Comparison of ENCODE assay signal across 1 cellular context in genomic region chr2:238440767-238441166, GRCh38.
TF ChIP-seq lines count a peak whose summit lies in the region.

No MANE protein-coding gene starts in this region.

TF ChIP-seq in HepG2, 621 proteins besides CTCF, POLR2A, EP300 and RAD21 (continued from another document):
- TF ChIP-seq ZNF512B (CRISPR knock-in tag; IDR thresholded peaks at IDR 0.05; ENCODE audit: borderline replicate concordance) = no peak
- TF ChIP-seq, protein P1, sequence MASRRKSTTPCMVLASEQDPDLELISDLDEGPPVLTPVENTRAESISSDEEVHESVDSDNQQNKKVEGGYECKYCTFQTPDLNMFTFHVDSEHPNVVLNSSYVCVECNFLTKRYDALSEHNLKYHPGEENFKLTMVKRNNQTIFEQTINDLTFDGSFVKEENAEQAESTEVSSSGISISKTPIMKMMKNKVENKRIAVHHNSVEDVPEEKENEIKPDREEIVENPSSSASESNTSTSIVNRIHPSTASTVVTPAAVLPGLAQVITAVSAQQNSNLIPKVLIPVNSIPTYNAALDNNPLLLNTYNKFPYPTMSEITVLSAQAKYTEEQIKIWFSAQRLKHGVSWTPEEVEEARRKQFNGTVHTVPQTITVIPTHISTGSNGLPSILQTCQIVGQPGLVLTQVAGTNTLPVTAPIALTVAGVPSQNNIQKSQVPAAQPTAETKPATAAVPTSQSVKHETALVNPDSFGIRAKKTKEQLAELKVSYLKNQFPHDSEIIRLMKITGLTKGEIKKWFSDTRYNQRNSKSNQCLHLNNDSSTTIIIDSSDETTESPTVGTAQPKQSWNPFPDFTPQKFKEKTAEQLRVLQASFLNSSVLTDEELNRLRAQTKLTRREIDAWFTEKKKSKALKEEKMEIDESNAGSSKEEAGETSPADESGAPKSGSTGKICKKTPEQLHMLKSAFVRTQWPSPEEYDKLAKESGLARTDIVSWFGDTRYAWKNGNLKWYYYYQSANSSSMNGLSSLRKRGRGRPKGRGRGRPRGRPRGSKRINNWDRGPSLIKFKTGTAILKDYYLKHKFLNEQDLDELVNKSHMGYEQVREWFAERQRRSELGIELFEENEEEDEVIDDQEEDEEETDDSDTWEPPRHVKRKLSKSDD (CRISPR knock-in tag; IDR thresholded peaks at IDR 0.05; ENCODE audit: low read depth) = no peak
- TF ChIP-seq ZNF280B (CRISPR knock-in tag; IDR thresholded peaks at IDR 0.05; ENCODE audit: borderline replicate concordance) = peak; percentile 7; the same call in 1 of the 2 replicates
- no peak for TF ChIP-seq RXRA (CRISPR knock-in tag; IDR thresholded peaks at IDR 0.05)
- no peak for TF ChIP-seq PHF21A (CRISPR knock-in tag; IDR thresholded peaks at IDR 0.05)
- TF ChIP-seq, protein P2, sequence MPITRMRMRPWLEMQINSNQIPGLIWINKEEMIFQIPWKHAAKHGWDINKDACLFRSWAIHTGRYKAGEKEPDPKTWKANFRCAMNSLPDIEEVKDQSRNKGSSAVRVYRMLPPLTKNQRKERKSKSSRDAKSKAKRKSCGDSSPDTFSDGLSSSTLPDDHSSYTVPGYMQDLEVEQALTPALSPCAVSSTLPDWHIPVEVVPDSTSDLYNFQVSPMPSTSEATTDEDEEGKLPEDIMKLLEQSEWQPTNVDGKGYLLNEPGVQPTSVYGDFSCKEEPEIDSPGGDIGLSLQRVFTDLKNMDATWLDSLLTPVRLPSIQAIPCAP (CRISPR knock-in tag; IDR thresholded peaks at IDR 0.05; ENCODE audit: low read depth) = no peak
- TF ChIP-seq ZNF33B (CRISPR knock-in tag; IDR thresholded peaks at IDR 0.05) = no peak
- TF ChIP-seq ZNF629 (CRISPR knock-in tag; conservative IDR thresholded peaks at IDR 0.05) = no peak
- no peak for TF ChIP-seq IKZF4 (CRISPR knock-in tag; IDR thresholded peaks at IDR 0.05; ENCODE audit: borderline replicate concordance, low read depth, not compliant biosample characterization)
- no peak for TF ChIP-seq AHR (CRISPR knock-in tag; IDR thresholded peaks at IDR 0.05)
- no peak for TF ChIP-seq SNAI1 (CRISPR knock-in tag; IDR thresholded peaks at IDR 0.05; ENCODE audit: borderline replicate concordance)
- TF ChIP-seq ZNF224 (CRISPR knock-in tag; IDR thresholded peaks at IDR 0.05) = 0 out of 2 replicates have a peak, but pooled peaks have one; percentile 50
- peak; percentile 70 for TF ChIP-seq ZBTB38 (CRISPR knock-in tag; IDR thresholded peaks at IDR 0.05)
- no peak for TF ChIP-seq MTERF4 (CRISPR knock-in tag; IDR thresholded peaks at IDR 0.05)
- TF ChIP-seq IKZF1 (IDR thresholded peaks at IDR 0.05) = no peak
- TF ChIP-seq, protein P3, sequence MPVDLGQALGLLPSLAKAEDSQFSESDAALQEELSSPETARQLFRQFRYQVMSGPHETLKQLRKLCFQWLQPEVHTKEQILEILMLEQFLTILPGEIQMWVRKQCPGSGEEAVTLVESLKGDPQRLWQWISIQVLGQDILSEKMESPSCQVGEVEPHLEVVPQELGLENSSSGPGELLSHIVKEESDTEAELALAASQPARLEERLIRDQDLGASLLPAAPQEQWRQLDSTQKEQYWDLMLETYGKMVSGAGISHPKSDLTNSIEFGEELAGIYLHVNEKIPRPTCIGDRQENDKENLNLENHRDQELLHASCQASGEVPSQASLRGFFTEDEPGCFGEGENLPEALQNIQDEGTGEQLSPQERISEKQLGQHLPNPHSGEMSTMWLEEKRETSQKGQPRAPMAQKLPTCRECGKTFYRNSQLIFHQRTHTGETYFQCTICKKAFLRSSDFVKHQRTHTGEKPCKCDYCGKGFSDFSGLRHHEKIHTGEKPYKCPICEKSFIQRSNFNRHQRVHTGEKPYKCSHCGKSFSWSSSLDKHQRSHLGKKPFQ (CRISPR knock-in tag; IDR thresholded peaks at IDR 0.05; ENCODE audit: insufficient replicate concordance) = peak; percentile 39
- TF ChIP-seq ZNF10 (CRISPR knock-in tag; IDR thresholded peaks at IDR 0.05; ENCODE audit: borderline replicate concordance, low read depth) = no peak
- no peak for TF ChIP-seq MTF2 (CRISPR knock-in tag; IDR thresholded peaks at IDR 0.05; ENCODE audit: borderline replicate concordance)
- TF ChIP-seq, protein P4, sequence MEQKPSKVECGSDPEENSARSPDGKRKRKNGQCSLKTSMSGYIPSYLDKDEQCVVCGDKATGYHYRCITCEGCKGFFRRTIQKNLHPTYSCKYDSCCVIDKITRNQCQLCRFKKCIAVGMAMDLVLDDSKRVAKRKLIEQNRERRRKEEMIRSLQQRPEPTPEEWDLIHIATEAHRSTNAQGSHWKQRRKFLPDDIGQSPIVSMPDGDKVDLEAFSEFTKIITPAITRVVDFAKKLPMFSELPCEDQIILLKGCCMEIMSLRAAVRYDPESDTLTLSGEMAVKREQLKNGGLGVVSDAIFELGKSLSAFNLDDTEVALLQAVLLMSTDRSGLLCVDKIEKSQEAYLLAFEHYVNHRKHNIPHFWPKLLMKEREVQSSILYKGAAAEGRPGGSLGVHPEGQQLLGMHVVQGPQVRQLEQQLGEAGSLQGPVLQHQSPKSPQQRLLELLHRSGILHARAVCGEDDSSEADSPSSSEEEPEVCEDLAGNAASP (CRISPR knock-in tag; IDR thresholded peaks at IDR 0.05; ENCODE audit: borderline replicate concordance) = no peak
- TF ChIP-seq ESRRA (CRISPR knock-in tag; IDR thresholded peaks at IDR 0.05; ENCODE audit: low read depth) = no peak
- no peak for TF ChIP-seq ZNF296 (CRISPR knock-in tag; conservative IDR thresholded peaks at IDR 0.05)
- no peak for TF ChIP-seq THYN1 (CRISPR knock-in tag; IDR thresholded peaks at IDR 0.05; ENCODE audit: borderline replicate concordance, low read depth)
- no peak for TF ChIP-seq SMARCE1 (IDR thresholded peaks at IDR 0.05; ENCODE audit: borderline replicate concordance)
- TF ChIP-seq FOXC1 (CRISPR knock-in tag; IDR thresholded peaks at IDR 0.05; ENCODE audit: borderline replicate concordance) = no peak
- TF ChIP-seq HHEX (CRISPR knock-in tag; IDR thresholded peaks at IDR 0.05) = no peak
- TF ChIP-seq FUBP1 (CRISPR knock-in tag; IDR thresholded peaks at IDR 0.05; ENCODE audit: borderline replicate concordance) = no peak
- no peak for TF ChIP-seq POLR2G (IDR thresholded peaks at IDR 0.05; ENCODE audit: low read depth, low read length)
- 0 out of 2 replicates have a peak, but pooled peaks have one; percentile 9 for TF ChIP-seq PHF20 (CRISPR knock-in tag; IDR thresholded peaks at IDR 0.05)
- no peak for TF ChIP-seq STAT6 (CRISPR knock-in tag; IDR thresholded peaks at IDR 0.05; ENCODE audit: borderline replicate concordance)
- TF ChIP-seq POGZ (CRISPR knock-in tag; IDR thresholded peaks at IDR 0.05) = no peak
- TF ChIP-seq, protein P5, sequence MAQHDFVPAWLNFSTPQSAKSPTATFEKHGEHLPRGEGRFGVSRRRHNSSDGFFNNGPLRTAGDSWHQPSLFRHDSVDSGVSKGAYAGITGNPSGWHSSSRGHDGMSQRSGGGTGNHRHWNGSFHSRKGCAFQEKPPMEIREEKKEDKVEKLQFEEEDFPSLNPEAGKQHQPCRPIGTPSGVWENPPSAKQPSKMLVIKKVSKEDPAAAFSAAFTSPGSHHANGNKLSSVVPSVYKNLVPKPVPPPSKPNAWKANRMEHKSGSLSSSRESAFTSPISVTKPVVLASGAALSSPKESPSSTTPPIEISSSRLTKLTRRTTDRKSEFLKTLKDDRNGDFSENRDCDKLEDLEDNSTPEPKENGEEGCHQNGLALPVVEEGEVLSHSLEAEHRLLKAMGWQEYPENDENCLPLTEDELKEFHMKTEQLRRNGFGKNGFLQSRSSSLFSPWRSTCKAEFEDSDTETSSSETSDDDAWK (CRISPR knock-in tag; IDR thresholded peaks at IDR 0.05) = no peak
TF ChIP-seq in HepG2: peak in this region for 5.
